ENCODE assay signal across 8 cellular contexts in the genomic region with DNA sequence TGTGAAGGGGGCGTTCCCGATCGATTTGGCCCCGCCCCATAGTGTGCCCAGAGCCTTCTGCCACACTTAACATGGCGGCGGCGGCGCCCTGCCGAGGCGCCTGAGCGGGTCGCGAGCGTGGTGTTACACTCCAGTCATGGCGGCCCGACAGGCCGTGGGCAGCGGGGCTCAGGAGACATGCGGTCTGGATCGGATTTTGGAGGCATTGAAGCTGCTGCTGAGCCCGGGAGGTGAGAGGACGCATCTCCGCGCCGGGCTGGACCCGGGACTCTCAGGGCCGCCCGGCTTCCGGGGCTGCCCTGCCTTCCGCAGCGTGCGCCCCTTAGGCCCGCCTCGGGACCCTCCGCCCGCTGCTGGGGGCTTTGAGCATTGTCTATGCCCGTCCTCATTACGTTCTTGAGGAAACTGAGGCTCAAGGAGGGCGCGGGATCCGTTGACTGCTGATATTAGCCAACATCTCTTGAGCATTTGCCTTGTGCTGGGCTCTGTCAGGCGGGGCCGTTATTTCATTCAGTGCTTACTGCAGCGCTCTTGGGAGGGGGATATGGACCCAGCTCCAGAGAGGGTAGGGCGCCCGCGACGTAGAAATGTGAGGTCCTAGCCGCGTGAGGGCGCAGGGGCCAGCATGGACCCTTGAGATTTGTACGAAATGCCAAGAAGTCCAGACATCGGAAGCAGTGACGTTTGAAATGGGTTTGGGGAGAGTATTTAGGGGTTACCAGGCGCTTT. TPM values are rescaled to one million over a fixed set of nuclear protein-coding genes. Genes with fewer than 3 reads are reported as not detected.
DNase-seq lines count a peak whose midpoint lies in the region; ATAC-seq and TF ChIP-seq lines count a peak whose summit lies in the region.

A gene (plus strand): TSS at position 50 of the 729 bp plus-strand sequence. CDS start 87 bp downstream, at position 137.

- H3K4me3 ChIP-seq in CD8-positive, alpha-beta T cell (ENCODE audit: low read depth, low read length): peak within 1 kb of the TSS; percentile 94
- H3K4me3 ChIP-seq in effector memory CD4-positive, alpha-beta T cell (ENCODE audit: insufficient read depth, low read depth, low read length, poor library complexity, severe bottlenecking): peak within 1 kb of the TSS; percentile 98

- H3K4me1 Mint-ChIP-seq in CD8-positive, alpha-beta T cell (ENCODE audit: low read depth): peaks cover 29% of the 10 kb centered on the region

- TF ChIP-seq CTCF in CD8-positive, alpha-beta T cell (IDR thresholded peaks at IDR 0.05): no peak

- H3K36me3 ChIP-seq in CD8-positive, alpha-beta T cell (ENCODE audit: insufficient read depth, low read length): no peaks in the 10 kb centered on the region
- H3K36me3 ChIP-seq in effector memory CD4-positive, alpha-beta T cell (ENCODE audit: control insufficient read depth, insufficient read depth, low read length): no peaks in the 10 kb centered on the region

- H3K27me3 ChIP-seq in CD8-positive, alpha-beta T cell (ENCODE audit: insufficient read depth, low read length): no peaks in the 10 kb centered on the region
- no peaks in the 10 kb centered on the region for H3K27me3 ChIP-seq in effector memory CD4-positive, alpha-beta T cell (replicated peaks; ENCODE audit: control insufficient read depth, insufficient read depth, low read length, poor library complexity, severe bottlenecking)

- DNase-seq in CD8-positive, alpha-beta T cell: peak; percentile 81 to 93 (median 90)
- DNase-seq in HPDE6-E6E7 (ENCODE audit: extremely low spot score) (peak; percentile 81), NK-92 (lab: John Stamatoyannopoulos, UW; ENCODE audit: unreplicated experiment) (peak; percentile 32), medulla oblongata (ENCODE audit: extremely low spot score) (peak; percentile 88)
- peak; percentile 75 to 82 for DNase-seq in activated CD8-positive, alpha-beta memory T cell treated with anti-CD3 and anti-CD28 coated beads for 1 hour (ENCODE audit: extremely low read depth in 1 of 2, low read depth in 1 of 2)
- DNase-seq in effector memory CD4-positive, alpha-beta T cell: peak; percentile 80 to 81 (median 81)
- DNase-seq in stimulated activated CD8-positive, alpha-beta memory T cell treated with anti-CD3 and anti-CD28 coated beads, Interleukin-12 subunit alpha, Interleukin-12 subunit beta, amount 100 ng/mL, for 24 hours (ENCODE audit: extremely low read depth): peak; percentile 76

- peak within 1 kb of the TSS; percentile 78 for H3K27ac ChIP-seq in CD8-positive, alpha-beta T cell (ENCODE audit: low read depth, low read length)
- H3K27ac ChIP-seq in effector memory CD4-positive, alpha-beta T cell (ENCODE audit: insufficient read depth, low read length, poor library complexity, severe bottlenecking): peak within 1 kb of the TSS; percentile 80

- CTCF ChIA-PET in CD8-positive, alpha-beta T cell (lab: Charles Lee): interaction anchor here (1.1 to 2.4 kb wide), 2 partner anchors 315 to 323 kb away, joined by 5 to 7 read pairs; no protein-coding TSS in a partner anchor

- H3K27me3 Mint-ChIP-seq in CD8-positive, alpha-beta T cell (ENCODE audit: low read depth): no peaks in the 10 kb centered on the region

- H3K4me1 ChIP-seq in CD8-positive, alpha-beta T cell (ENCODE audit: insufficient read depth, low read length): peaks cover 24% of the 10 kb centered on the region
- peaks cover 5% of the 10 kb centered on the region for H3K4me1 ChIP-seq in effector memory CD4-positive, alpha-beta T cell (ENCODE audit: control insufficient read depth, insufficient read depth, low read length, poor library complexity, severe bottlenecking)

- H3K9me3 Mint-ChIP-seq in CD8-positive, alpha-beta T cell: no peaks in the 10 kb centered on the region

- ATAC-seq in CD8-positive, alpha-beta T cell: peak; percentile 95
- ATAC-seq in GM19455 (IDR thresholded peaks at IDR 0.05; ENCODE audit: unreplicated experiment): peak; percentile 85

- intact Hi-C loops in CD8-positive, alpha-beta T cell (cut with DNase I, micrococcal nuclease): loop anchor here (1.0 to 10.0 kb wide), 9 partner anchors 289 to 1281 kb away; a partner anchor contains a TSS

- peak within 1 kb of the TSS; percentile 92 for H3K4me3 Mint-ChIP-seq in CD8-positive, alpha-beta T cell

- H3K9me3 ChIP-seq in CD8-positive, alpha-beta T cell (ENCODE audit: low read length): no peaks in the 10 kb centered on the region
- no peaks in the 10 kb centered on the region for H3K9me3 ChIP-seq in effector memory CD4-positive, alpha-beta T cell (ENCODE audit: control insufficient read depth, low read length)

- POLR2A ChIA-PET in CD8-positive, alpha-beta T cell (lab: Charles Lee): interaction anchor here (0.6 kb wide), 1 partner anchor 276 kb away, joined by 3 read pairs; no protein-coding TSS in a partner anchor

- peak within 1 kb of the TSS; percentile 89 for H3K27ac Mint-ChIP-seq in CD8-positive, alpha-beta T cell

- peaks cover 8% of the 10 kb centered on the region for H3K36me3 Mint-ChIP-seq in CD8-positive, alpha-beta T cell

RNA-seq across cellular contexts. Expression of the gene that starts here (rescaled TPM):
- total RNA-seq in CD8-positive, alpha-beta T cell: 10 to 100 TPM; 12.1 to 16.3 TPM

Comparison
In these comparisons a context has a peak if more than half of its experiments do, and no peak if none do; other contexts are left out.
1. Peak in every context shown above with its lines: DNase-seq, ATAC-seq, H3K4me3 ChIP-seq and H3K27ac ChIP-seq.
2. DNase-seq: peak in every context shown above with its lines; median percentile 90 in CD8-positive, alpha-beta T cell; 88 in medulla oblongata; 81 in HPDE6-E6E7; 81 in effector memory CD4-positive, alpha-beta T cell; 78 in activated CD8-positive, alpha-beta memory T cell treated with anti-CD3 and anti-CD28 coated beads for 1 hour; 76 in stimulated activated CD8-positive, alpha-beta memory T cell treated with anti-CD3 and anti-CD28 coated beads, Interleukin-12 subunit alpha, Interleukin-12 subunit beta, amount 100 ng/mL, for 24 hours; 32 in NK-92.